Comparison of ENCODE assay signal across 33 cellular contexts in the genomic region with DNA sequence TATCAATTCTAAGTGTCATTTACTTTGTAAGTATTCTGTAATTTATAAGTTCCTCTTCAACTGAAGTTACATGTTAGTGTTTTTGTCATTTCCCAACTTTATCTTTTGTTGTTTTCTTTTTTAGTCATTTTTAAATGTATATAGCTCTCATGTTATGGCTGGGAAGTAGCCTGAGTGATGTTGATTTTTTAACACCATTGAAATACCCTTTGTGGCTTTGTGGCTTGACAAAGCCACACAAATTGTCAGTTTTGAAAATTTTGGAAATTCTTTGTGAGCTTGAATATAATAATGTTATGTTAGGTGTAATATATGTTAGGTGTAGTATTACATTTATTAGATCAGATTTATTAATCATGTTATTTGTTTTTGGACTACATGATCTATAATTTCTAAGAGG.
"Had no signal": no experiment of that assay in that cellular context is flagged by ENCODE, and none has a peak within 500 bp of the region (broad histone marks: within the 10 kb centered on the region; RNA-seq: fewer than 3 reads in every experiment).

No MANE protein-coding gene starts in this region.

- FAIRE-seq: frontal cortex had no signal

- H3K27me3 Mint-ChIP-seq: activated CD4-positive, alpha-beta memory T cell treated with anti-CD3 and anti-CD28 coated beads, Interleukin-2, amount 10 ng/mL, durations not matched to agents 7 days and 5 days; activated CD4-positive, alpha-beta T cell treated with anti-CD3 and anti-CD28 coated beads, Interleukin-2, amount 10 ng/mL, durations not matched to agents 7 days and 5 days; activated naive CD4-positive, alpha-beta T cell treated with anti-CD3 and anti-CD28 coated beads, Interleukin-2, amount 50 U/mL, for 24 hours; activated naive CD8-positive, alpha-beta T cell treated with anti-CD3 and anti-CD28 coated beads for 36 hours; activated naive CD8-positive, alpha-beta T cell treated with anti-CD3 and anti-CD28 coated beads, Interleukin-2, amount 50 U/mL, for 24 hours; activated T-cell treated with anti-CD3 and anti-CD28 coated beads, Interleukin-2, amount 50 U/mL, for 24 hours; T-helper 17 cell had no signal

- H3K4me1 Mint-ChIP-seq: activated naive CD4-positive, alpha-beta T cell treated with anti-CD3 and anti-CD28 coated beads, Interleukin-2, amount 50 U/mL, for 24 hours; activated naive CD8-positive, alpha-beta T cell treated with anti-CD3 and anti-CD28 coated beads for 36 hours; activated naive CD8-positive, alpha-beta T cell treated with anti-CD3 and anti-CD28 coated beads, Interleukin-2, amount 50 U/mL, for 24 hours had no signal

- DNase-seq: activated CD4-positive, alpha-beta memory T cell treated with anti-CD3 and anti-CD28 coated beads, Interleukin-2, amount 10 ng/mL, durations not matched to agents 7 days and 5 days; activated CD4-positive, alpha-beta T cell treated with anti-CD3 and anti-CD28 coated beads for 1 hour; activated CD4-positive, alpha-beta T cell treated with anti-CD3 and anti-CD28 coated beads for 4 hours; activated CD4-positive, alpha-beta T cell treated with anti-CD3 and anti-CD28 coated beads, Interleukin-2, amount 10 ng/mL, durations not matched to agents 7 days and 5 days; activated CD4-positive, alpha-beta T cell treated with anti-CD3 and anti-CD28 coated beads, Interleukin-2, amount 50 U/mL, for 4 hours; activated CD4-positive, CD25-positive, alpha-beta regulatory T cell; activated CD8-positive, alpha-beta memory T cell treated with anti-CD3 and anti-CD28 coated beads, Interleukin-2, amount 50 U/mL, for 48 hours; activated effector memory CD4-positive, alpha-beta T cell treated with anti-CD3 and anti-CD28 coated beads, Interleukin-2, amount 50 U/mL, for 16 hours; activated naive CD4-positive, alpha-beta T cell treated with anti-CD3 and anti-CD28 coated beads for 36 hours; activated naive CD8-positive, alpha-beta T cell treated with anti-CD3 and anti-CD28 coated beads for 36 hours; activated naive CD8-positive, alpha-beta T cell treated with anti-CD3 and anti-CD28 coated beads, Interleukin-2, amount 50 U/mL, for 24 hours; activated T-cell treated with anti-CD3 and anti-CD28 coated beads for 4 hours; activated T-cell treated with anti-CD3 and anti-CD28 coated beads, Interleukin-2, amount 50 U/mL, for 24 hours; adrenal gland; amygdala; aorta; body of pancreas; central memory CD4-positive, alpha-beta T cell; cerebellar nuclear complex; colonic mucosa; effector CD8-positive, alpha-beta T cell; foreskin fibroblast; glutamatergic neuron; heart left ventricle; T-helper 1 cell; T-helper 17 cell; T1000 had no signal

- H3K4me3 Mint-ChIP-seq: activated CD4-positive, alpha-beta memory T cell treated with anti-CD3 and anti-CD28 coated beads, Interleukin-2, amount 10 ng/mL, durations not matched to agents 7 days and 5 days; activated CD4-positive, alpha-beta T cell treated with anti-CD3 and anti-CD28 coated beads, Interleukin-2, amount 10 ng/mL, durations not matched to agents 7 days and 5 days; activated naive CD4-positive, alpha-beta T cell treated with anti-CD3 and anti-CD28 coated beads for 36 hours; activated naive CD4-positive, alpha-beta T cell treated with anti-CD3 and anti-CD28 coated beads, Interleukin-2, amount 50 U/mL, for 24 hours; activated naive CD8-positive, alpha-beta T cell treated with anti-CD3 and anti-CD28 coated beads for 36 hours; activated naive CD8-positive, alpha-beta T cell treated with anti-CD3 and anti-CD28 coated beads, Interleukin-2, amount 50 U/mL, for 24 hours; activated T-cell treated with anti-CD3 and anti-CD28 coated beads, Interleukin-2, amount 50 U/mL, for 24 hours; activated T-helper 1 cell treated with anti-CD3 and anti-CD28 coated beads, Interleukin-12 subunit alpha, Interleukin-12 subunit beta, Interleukin-2, Interleukin-4 antibody, amounts not matched to agents 30 ng/mL and 10 ng/mL and 1 ng/mL, durations not matched to agents 14 hours and 24 hours and 36 hours; T-helper 17 cell; T-helper 2 cell treated with Interferon-gamma antibody and Interleukin-4, amounts not matched to agents 5 μg/mL and 100 μg/mL, for 36 hours had no signal

- ATAC-seq: activated naive CD8-positive, alpha-beta T cell treated with anti-CD3 and anti-CD28 coated beads, Interleukin-2, amount 50 U/mL, for 24 hours; body of pancreas; esophagus mucosa; heart left ventricle; T-helper 17 cell had no signal

- H3K9me3 Mint-ChIP-seq: activated CD4-positive, alpha-beta memory T cell treated with anti-CD3 and anti-CD28 coated beads, Interleukin-2, amount 10 ng/mL, durations not matched to agents 7 days and 5 days; activated CD4-positive, alpha-beta T cell treated with anti-CD3 and anti-CD28 coated beads, Interleukin-2, amount 10 ng/mL, durations not matched to agents 7 days and 5 days; activated naive CD4-positive, alpha-beta T cell treated with anti-CD3 and anti-CD28 coated beads for 36 hours; activated naive CD4-positive, alpha-beta T cell treated with anti-CD3 and anti-CD28 coated beads, Interleukin-2, amount 50 U/mL, for 24 hours; activated naive CD8-positive, alpha-beta T cell treated with anti-CD3 and anti-CD28 coated beads for 36 hours; activated naive CD8-positive, alpha-beta T cell treated with anti-CD3 and anti-CD28 coated beads, Interleukin-2, amount 50 U/mL, for 24 hours; activated T-cell treated with anti-CD3 and anti-CD28 coated beads, Interleukin-2, amount 50 U/mL, for 24 hours; activated T-helper 1 cell treated with anti-CD3 and anti-CD28 coated beads, Interleukin-12 subunit alpha, Interleukin-12 subunit beta, Interleukin-2, Interleukin-4 antibody, amounts not matched to agents 30 ng/mL and 10 ng/mL and 1 ng/mL, durations not matched to agents 14 hours and 24 hours and 36 hours; activated T-helper 2 cell treated with anti-CD3 and anti-CD28 coated beads, Interferon-gamma antibody, Interleukin-2, Interleukin-4, amounts not matched to agents 10 μg/mL and 5 μg/mL and 100 μg/mL, durations not matched to agents 14 hours and 24 hours and 36 hours; T-helper 2 cell treated with Interferon-gamma antibody and Interleukin-4, amounts not matched to agents 5 μg/mL and 100 μg/mL, for 36 hours had no signal

- H3K27ac Mint-ChIP-seq: activated CD4-positive, alpha-beta memory T cell treated with anti-CD3 and anti-CD28 coated beads, Interleukin-2, amount 10 ng/mL, durations not matched to agents 7 days and 5 days; activated CD4-positive, alpha-beta T cell treated with anti-CD3 and anti-CD28 coated beads, Interleukin-2, amount 10 ng/mL, durations not matched to agents 7 days and 5 days; activated naive CD4-positive, alpha-beta T cell treated with anti-CD3 and anti-CD28 coated beads for 36 hours; activated naive CD4-positive, alpha-beta T cell treated with anti-CD3 and anti-CD28 coated beads, Interleukin-2, amount 50 U/mL, for 24 hours; activated naive CD8-positive, alpha-beta T cell treated with anti-CD3 and anti-CD28 coated beads for 36 hours; activated naive CD8-positive, alpha-beta T cell treated with anti-CD3 and anti-CD28 coated beads, Interleukin-2, amount 50 U/mL, for 24 hours; activated T-cell treated with anti-CD3 and anti-CD28 coated beads, Interleukin-2, amount 50 U/mL, for 24 hours; activated T-helper 1 cell treated with anti-CD3 and anti-CD28 coated beads, Interleukin-12 subunit alpha, Interleukin-12 subunit beta, Interleukin-2, Interleukin-4 antibody, amounts not matched to agents 30 ng/mL and 10 ng/mL and 1 ng/mL, durations not matched to agents 14 hours and 24 hours and 36 hours; activated T-helper 2 cell treated with anti-CD3 and anti-CD28 coated beads, Interferon-gamma antibody, Interleukin-2, Interleukin-4, amounts not matched to agents 10 μg/mL and 5 μg/mL and 100 μg/mL, durations not matched to agents 14 hours and 24 hours and 36 hours; T-helper 17 cell; T-helper 2 cell treated with Interferon-gamma antibody and Interleukin-4, amounts not matched to agents 5 μg/mL and 100 μg/mL, for 36 hours had no signal
